In the genomic region with DNA sequence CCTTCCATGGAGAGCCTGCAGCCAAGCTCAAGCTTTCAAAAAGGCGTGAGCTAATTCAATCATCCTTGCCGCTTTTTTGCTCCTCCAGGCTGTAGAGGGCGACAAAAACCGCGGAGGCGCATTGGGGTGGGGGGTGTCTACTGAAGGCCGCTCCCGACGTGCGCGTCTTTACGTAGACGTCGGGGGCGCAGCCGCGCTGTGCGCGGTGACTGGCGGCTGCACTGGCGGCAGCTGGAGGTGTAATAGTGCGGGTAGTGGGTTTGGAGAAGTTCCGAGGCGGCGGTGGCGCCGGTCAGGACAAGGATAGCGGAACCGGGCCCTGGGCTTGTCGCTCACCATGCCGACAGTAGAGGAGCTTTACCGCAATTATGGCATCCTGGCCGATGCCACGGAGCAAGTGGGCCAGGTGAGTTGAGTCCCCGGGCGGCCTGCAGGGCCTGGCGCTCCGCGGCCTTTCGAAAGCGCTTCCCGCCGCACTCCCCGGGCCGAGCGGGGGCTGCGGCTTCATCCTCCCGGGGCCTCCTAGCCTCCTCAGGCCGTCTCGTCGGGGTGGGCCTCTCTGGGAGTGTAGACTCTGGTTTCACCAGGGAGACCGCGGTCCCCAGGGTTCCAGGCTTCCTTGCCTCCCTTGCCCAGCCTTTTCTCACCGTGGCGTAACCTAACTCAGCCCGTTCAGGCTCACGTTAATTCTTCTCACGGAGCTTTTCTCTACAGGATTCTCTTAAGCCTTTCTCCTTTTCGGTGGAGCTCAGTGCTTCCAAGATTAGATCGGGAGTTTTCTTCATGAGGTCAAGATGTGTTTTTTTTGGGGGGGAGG, we compare ENCODE assay signal across 8 cellular contexts. TPM values are rescaled to one million over a fixed set of nuclear protein-coding genes. Genes with fewer than 3 reads are reported as not detected.
DNase-seq lines count a peak whose midpoint lies in the region; ATAC-seq, FAIRE-seq and TF ChIP-seq lines count a peak whose summit lies in the region.

A gene (plus strand): TSS at position 206 of the 817 bp plus-strand sequence. CDS start 132 bp downstream, at position 338.

- H3K14ac ChIP-seq in trophoblast cell (ENCODE audit: low read length): peak within 1 kb of the TSS; percentile 98

- H4K8ac ChIP-seq in trophoblast cell (ENCODE audit: low read depth, low read length): peak within 1 kb of the TSS; percentile 98

- H3K4ac ChIP-seq in trophoblast cell (ENCODE audit: low read depth, low read length): peak within 1 kb of the TSS; percentile 95

- peaks cover 4% of the 10 kb centered on the region for H3K79me1 ChIP-seq in trophoblast cell (ENCODE audit: low read length)

- H3K9me3 ChIP-seq in adipocyte (ENCODE audit: control insufficient read depth, low read length): no peaks in the 10 kb centered on the region
- H3K9me3 ChIP-seq in trophoblast cell (ENCODE audit: insufficient read depth, low read depth, low read length): no peaks in the 10 kb centered on the region
- no peaks in the 10 kb centered on the region for H3K9me3 ChIP-seq in transverse colon

- in situ Hi-C loops in transverse colon (cut with MboI; ENCODE audit: low pct_ligation_motif_present in 1 of 4, low pct_unique_long_range_greater_than_20kb in 1 of 4, low sequenced_read_pairs in 3 of 4): loop anchor here in 2 of 4 donors (25.0 kb wide), 1 partner anchor 100 kb away; no protein-coding TSS in a partner anchor

- peak; percentile 62 for DNase-seq in GM12891 (ENCODE audit: insufficient read length, low spot score)
- DNase-seq in NCI-H1436 (lab: John Stamatoyannopoulos, UW): peak; percentile 92
- peak; percentile 87 for DNase-seq in T follicular helper cell (ENCODE audit: low read depth)
- peak; percentile 97 for DNase-seq in adipocyte (ENCODE audit: low read depth)
- DNase-seq in cardiac septum (ENCODE audit: low spot score): peak; percentile 95
- DNase-seq in trophoblast cell: peak; percentile 95 to 97
- DNase-seq in transverse colon: peak; percentile 93

- H3K36me3 ChIP-seq in adipocyte (ENCODE audit: control insufficient read depth, insufficient read depth, low read length, severe bottlenecking) (no peaks in the 10 kb centered on the region), trophoblast cell (ENCODE audit: control insufficient read depth in 1 of 2, insufficient read depth in 2 of 2, low read length in 2 of 2) (peaks cover 0 to 2% of the 10 kb centered on the region in 2 experiments), transverse colon (no peaks in the 10 kb centered on the region)

- H3K27me3 ChIP-seq in adipocyte (replicated peaks; ENCODE audit: control insufficient read depth, insufficient read depth, low read length) (no peaks in the 10 kb centered on the region), trophoblast cell (ENCODE audit: insufficient read depth, low read length) (no peaks in the 10 kb centered on the region), transverse colon (no peaks in the 10 kb centered on the region)

- intact Hi-C loops in cardiac septum (cut with DNase I) (loop anchor here (5.0 kb wide), 1 partner anchor 45 kb away; a partner anchor contains a TSS), transverse colon (cut with DNase I; ENCODE audit: low total_unique reads) (no loop called here)

- peak within 1 kb of the TSS; percentile 72 for H3K27ac ChIP-seq in trophoblast cell (ENCODE audit: low read depth, low read length)
- H3K27ac ChIP-seq in transverse colon: peak within 1 kb of the TSS; percentile 89 to 95 (median 90)

- H2BK5ac ChIP-seq in trophoblast cell (ENCODE audit: low read depth, low read length, poor library complexity): peak within 1 kb of the TSS; percentile 92

- peak within 1 kb of the TSS; percentile 73 for H4K91ac ChIP-seq in trophoblast cell (ENCODE audit: low read depth, low read length)

- no peak within 1 kb of the TSS for H3K23ac ChIP-seq in trophoblast cell (ENCODE audit: low read length)

- peak; percentile 60 to 74 (median 70) for TF ChIP-seq CTCF in transverse colon (IDR thresholded peaks at IDR 0.05)

- no peak for TF ChIP-seq EP300 in transverse colon (IDR thresholded peaks at IDR 0.05; ENCODE audit: low read depth)

- peak; percentile 93 for TF ChIP-seq POLR2A in GM12891 (IDR thresholded peaks at IDR 0.05; ENCODE audit: low read depth, low read length)
- TF ChIP-seq POLR2A in transverse colon (IDR thresholded peaks at IDR 0.05): peak; percentile 84

- ATAC-seq in HG02840 (IDR thresholded peaks at IDR 0.05; ENCODE audit: low FRiP score, unreplicated experiment): peak; percentile 99

- peak within 1 kb of the TSS; percentile 93 for H2AK5ac ChIP-seq in trophoblast cell (ENCODE audit: low read length)

- peak within 1 kb of the TSS; percentile 91 for H2BK120ac ChIP-seq in trophoblast cell (ENCODE audit: insufficient read depth, low read length, poor library complexity)

- peak within 1 kb of the TSS; percentile 88 for H2AFZ ChIP-seq in trophoblast cell (ENCODE audit: insufficient read depth, low read length, poor library complexity)

- WGBS in trophoblast cell (ENCODE audit: extremely low coverage, insufficient coverage, insufficient read length): no CpG with 5 or more reads among the region's 60 CpGs
- 0 to 3% methylated on average over 6 to 37 of the region's 60 CpGs for WGBS in transverse colon (ENCODE audit: low coverage in 1 of 2), 2 donors

- H3K4me1 ChIP-seq in adipocyte (ENCODE audit: control insufficient read depth, insufficient read depth, low read length) (peaks cover 29% of the 10 kb centered on the region), trophoblast cell (ENCODE audit: control insufficient read depth in 1 of 2, insufficient read depth in 2 of 2, low read length in 2 of 2) (peaks cover 3% of the 10 kb centered on the region in 2 experiments), transverse colon (peaks cover 11 to 27% (median 24%) of the 10 kb centered on the region in 4 donors)

- peak; percentile 100 for FAIRE-seq in GM12891 (lab: Jason Lieb, UNC)

- H3K18ac ChIP-seq in trophoblast cell (ENCODE audit: low read length): peak within 1 kb of the TSS; percentile 69

- H3K9ac ChIP-seq in adipocyte (ENCODE audit: low read length): peak within 1 kb of the TSS; percentile 98
- peak within 1 kb of the TSS; percentile 100 for H3K9ac ChIP-seq in trophoblast cell (ENCODE audit: low read length)

- H2BK12ac ChIP-seq in trophoblast cell (ENCODE audit: low read length): no peak within 1 kb of the TSS

- peak within 1 kb of the TSS; percentile 100 for H4K12ac ChIP-seq in trophoblast cell (ENCODE audit: low read depth, low read length)

- H3K79me2 ChIP-seq in trophoblast cell (ENCODE audit: control insufficient read depth, insufficient read depth, low read length, poor library complexity): peaks cover 13% of the 10 kb centered on the region

- H3K4me3 ChIP-seq in adipocyte (ENCODE audit: low read length): peak within 1 kb of the TSS; percentile 98
- peak within 1 kb of the TSS; percentile 99 for H3K4me3 ChIP-seq in trophoblast cell (ENCODE audit: low read depth, low read length)
- peak within 1 kb of the TSS; percentile 80 to 98 (median 84) for H3K4me3 ChIP-seq in transverse colon

- peak within 1 kb of the TSS; percentile 92 for H3K4me2 ChIP-seq in trophoblast cell (ENCODE audit: low read length)

TF ChIP-seq in GM12891, 5 proteins besides CTCF, POLR2A, EP300 and RAD21:
- TF ChIP-seq POLR2AphosphoS5 (IDR thresholded peaks at IDR 0.05; ENCODE audit: low read depth, low read length) (peak; percentile 92), TAF1 (IDR thresholded peaks at IDR 0.05; ENCODE audit: low read depth, low read length) (peak; percentile 92), PAX5 (IDR thresholded peaks at IDR 0.05; ENCODE audit: insufficient read depth, low read length, severe bottlenecking) (no peak), SPI1 (IDR thresholded peaks at IDR 0.05; ENCODE audit: low read depth, low read length) (no peak), POU2F2 (IDR thresholded peaks at IDR 0.05; ENCODE audit: low read depth, low read length) (peak; percentile 58; the same call in 1 of the 2 replicates)
TF ChIP-seq in GM12891: peak in this region for 3.

RNA-seq across cellular contexts. Expression of the gene that starts here (rescaled TPM):
- 55.8 TPM for polyA plus RNA-seq in GM12891 (2012; ENCODE audit: low read depth, missing spikeins)
- 38.8 TPM for total RNA-seq in cardiac septum
- 69.6 and 72.5 TPM in 2 replicates for polyA plus RNA-seq in trophoblast cell (2013)
- total RNA-seq in transverse colon: 10 to 100 TPM; 18.7 to 74.6 (median 46.6) TPM

Comparison
In these comparisons a context has a peak if more than half of its experiments do, and no peak if none do; other contexts are left out.
1. Peak in every context shown above with its lines: DNase-seq, ATAC-seq, H3K4me3 ChIP-seq and H3K27ac ChIP-seq.